ENCODE assay signal across 9 cellular contexts in genomic region chr14:50823051-50823762, GRCh38. TPM values are rescaled to one million over a fixed set of nuclear protein-coding genes. Genes with fewer than 3 reads are reported as not detected.
DNase-seq lines count a peak whose midpoint lies in the region; ATAC-seq and TF ChIP-seq lines count a peak whose summit lies in the region.
"Had no signal": no experiment of that assay in that cellular context is flagged by ENCODE, and none has a peak within 500 bp of the region (broad histone marks: within the 10 kb centered on the region; RNA-seq: fewer than 3 reads in every experiment).

No MANE protein-coding gene starts in this region.

- no peak overlapping the region for H4K12ac ChIP-seq in trophoblast cell (ENCODE audit: low read depth, low read length)

- H4K91ac ChIP-seq in trophoblast cell (ENCODE audit: low read depth, low read length) = no peak overlapping the region

- no peak for TF ChIP-seq CTCF in body of pancreas (IDR thresholded peaks at IDR 0.05)

- no peak overlapping the region for H2BK12ac ChIP-seq in trophoblast cell (ENCODE audit: low read length)

- H2AFZ ChIP-seq in trophoblast cell (ENCODE audit: insufficient read depth, low read length, poor library complexity) = no peak overlapping the region

- H3K9me3 ChIP-seq in body of pancreas (no peaks in the 10 kb centered on the region), trophoblast cell (ENCODE audit: insufficient read depth, low read depth, low read length) (no peaks in the 10 kb centered on the region)
- H3K9me3 ChIP-seq: tibial nerve had no signal

- H2BK5ac ChIP-seq in trophoblast cell (ENCODE audit: low read depth, low read length, poor library complexity) = no peak overlapping the region

- H3K36me3 ChIP-seq in body of pancreas (replicated peaks in 1 of 2; ENCODE audit: insufficient read depth in 1 of 2, low read depth in 2 of 2) (no peaks in the 10 kb centered on the region), trophoblast cell (ENCODE audit: control insufficient read depth in 1 of 2, insufficient read depth in 2 of 2, low read length in 2 of 2) (no peaks in the 10 kb centered on the region)
- H3K36me3 ChIP-seq: tibial nerve had no signal

- intact Hi-C loops in body of pancreas (cut with DNase I) = no loop called here

- H3K4me1 ChIP-seq in body of pancreas (peaks cover 15% of the 10 kb centered on the region), trophoblast cell (ENCODE audit: control insufficient read depth in 1 of 2, insufficient read depth in 2 of 2, low read length in 2 of 2) (no peaks in the 10 kb centered on the region)

- H3K4me2 ChIP-seq in trophoblast cell (ENCODE audit: low read length) = no peak overlapping the region

- no peak overlapping the region for H3K14ac ChIP-seq in trophoblast cell (ENCODE audit: low read length)

- H3K18ac ChIP-seq in trophoblast cell (ENCODE audit: low read length) = no peak overlapping the region

- H3K23ac ChIP-seq in trophoblast cell (ENCODE audit: low read length) = no peak overlapping the region

- peak; percentile 16 for ATAC-seq in HG03159 (IDR thresholded peaks at IDR 0.05; ENCODE audit: unreplicated experiment)
- ATAC-seq in body of pancreas = peak; percentile 65
- ATAC-seq in GM18873 (IDR thresholded peaks at IDR 0.05; ENCODE audit: low FRiP score, unreplicated experiment) = no peak

- TF ChIP-seq POLR2A in body of pancreas (IDR thresholded peaks at IDR 0.05) = no peak

- H3K4me3 ChIP-seq in body of pancreas (no peak overlapping the region), trophoblast cell (ENCODE audit: low read depth, low read length) (no peak overlapping the region)

- DNase-seq in NCI-H345 (lab: John Stamatoyannopoulos, UW) = peak; percentile 20
- no peak for DNase-seq in NCI-H345 treated with DMSO at 0.1 percent for 48 hours (lab: John Stamatoyannopoulos, UW; ENCODE audit: unreplicated experiment)
- DNase-seq in body of pancreas = peak in 1 of 4 donors; percentile 49
- peak; percentile 51 to 77 for DNase-seq in trophoblast cell
- DNase-seq in NCI-H1417 (lab: John Stamatoyannopoulos, UW) = no peak
- no peak for DNase-seq in NCI-H524 (lab: John Stamatoyannopoulos, UW)

- H3K27me3 ChIP-seq in body of pancreas = no peaks in the 10 kb centered on the region
- no peaks in the 10 kb centered on the region for H3K27me3 ChIP-seq in trophoblast cell (ENCODE audit: insufficient read depth, low read length)
- H3K27me3 ChIP-seq: tibial nerve had no signal

- no peaks in the 10 kb centered on the region for H3K79me1 ChIP-seq in trophoblast cell (ENCODE audit: low read length)

- H3K4ac ChIP-seq in trophoblast cell (ENCODE audit: low read depth, low read length) = no peak overlapping the region

- peak overlapping the region in 2 of 4 donors; percentile 25 to 39 for H3K27ac ChIP-seq in body of pancreas
- no peak overlapping the region for H3K27ac ChIP-seq in trophoblast cell (ENCODE audit: low read depth, low read length)

- WGBS in body of pancreas, 2 donors = 32 to 33% methylated on average over 11 of the region's 11 CpGs
- WGBS in trophoblast cell (ENCODE audit: extremely low coverage, insufficient coverage, insufficient read length) = no CpG with 5 or more reads among the region's 11 CpGs

- no peak overlapping the region for H2BK120ac ChIP-seq in trophoblast cell (ENCODE audit: insufficient read depth, low read length, poor library complexity)

- H3K79me2 ChIP-seq in trophoblast cell (ENCODE audit: control insufficient read depth, insufficient read depth, low read length, poor library complexity) = no peaks in the 10 kb centered on the region

- no peak overlapping the region for H4K8ac ChIP-seq in trophoblast cell (ENCODE audit: low read depth, low read length)

- no peak overlapping the region for H2AK5ac ChIP-seq in trophoblast cell (ENCODE audit: low read length)

- no peak overlapping the region for H3K9ac ChIP-seq in trophoblast cell (ENCODE audit: low read length)

RNA-seq across cellular contexts. Expression of gene NIN, which starts 7.8 kb away (rescaled TPM):
- total RNA-seq in body of pancreas = 10 to 100 TPM in 1 of 2 donors, 1 to 10 TPM in 1; 6.6 to 16.9 TPM
- 9.6 TPM in 2 replicates for polyA plus RNA-seq in trophoblast cell (2013)

RNA-seq across cellular contexts. Expression of gene ABHD12B, which starts 48.6 kb away (rescaled TPM):
- not detected for total RNA-seq in body of pancreas
- not detected in 2 replicates for polyA plus RNA-seq in trophoblast cell (2013)
- total RNA-seq: tibial nerve had no signal

Comparison
In these comparisons a context has a peak if more than half of its experiments do, and no peak if none do; other contexts are left out.
1. DNase-seq: peak in NCI-H345 (single experiment) and trophoblast cell (2 of 2); none in NCI-H345 treated with DMSO at 0.1 percent for 48 hours (single experiment), NCI-H1417 (0 of 3) and NCI-H524 (0 of 2).